ENCODE assay signal across 32 cellular contexts in the genomic region with DNA sequence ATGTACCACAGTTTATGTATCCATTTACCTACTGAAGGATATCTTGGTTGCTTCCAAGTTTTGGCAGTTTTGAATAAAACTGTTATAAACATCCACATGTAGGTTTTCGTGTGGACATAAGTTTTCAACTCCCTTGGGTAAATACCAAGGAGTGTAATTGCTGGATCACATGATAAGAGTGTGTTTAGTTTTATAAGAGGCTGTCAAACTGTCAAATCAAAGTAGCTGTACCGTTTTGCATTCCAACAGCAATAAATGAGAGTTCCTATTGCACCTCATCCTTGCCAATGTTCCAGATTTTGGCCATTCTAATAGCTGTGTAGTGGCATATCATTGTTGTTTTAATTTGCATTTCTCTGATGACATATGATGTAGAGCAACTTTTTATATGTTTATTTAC.
"Had no signal": no experiment of that assay in that cellular context is flagged by ENCODE, and none has a peak within 500 bp of the region (broad histone marks: within the 10 kb centered on the region; RNA-seq: fewer than 3 reads in every experiment).

No MANE protein-coding gene starts in this region.

- DNase-seq: activated B cell treated with CpG ODN at 0.5 μM for 24 hours; activated CD4-positive, alpha-beta T cell treated with anti-CD3 and anti-CD28 coated beads for 48 hours; activated CD4-positive, alpha-beta T cell treated with anti-CD3 and anti-CD28 coated beads, Interleukin-2, amount 50 U/mL, for 1 hour; activated CD4-positive, alpha-beta T cell treated with anti-CD3 and anti-CD28 coated beads, Interleukin-2, amount 50 U/mL, for 48 hours; activated CD8-positive, alpha-beta memory T cell treated with anti-CD3 and anti-CD28 coated beads for 24 hours; activated CD8-positive, alpha-beta T cell treated with anti-CD3 and anti-CD28 coated beads for 36 hours; activated effector memory CD4-positive, alpha-beta T cell treated with Interleukin-2 at 50 U/mL for 16 hours; activated gamma-delta T cell treated with Interleukin-2 at 50 U/mL for 16 hours; activated naive CD4-positive, alpha-beta T cell treated with anti-CD3 and anti-CD28 coated beads, Interleukin-2, amount 50 U/mL, for 16 hours; activated naive CD4-positive, alpha-beta T cell treated with Interleukin-2 at 50 U/mL for 16 hours; activated T-cell treated with anti-CD3 and anti-CD28 coated beads, Interleukin-2, amount 50 U/mL, for 4 hours; amniotic stem cell; anterior cingulate cortex; brain microvascular endothelial cell; caudate nucleus; cortex of kidney; dermis blood vessel endothelial cell; effector CD4-positive, alpha-beta T cell; effector memory CD8-positive, alpha-beta T cell; erythroblast; foreskin melanocyte; T-helper 17 cell; T1000; WERI-Rb-1 had no signal

- H3K27ac ChIP-seq: brain microvascular endothelial cell, esophagus muscularis mucosa, gastroesophageal sphincter, WERI-Rb-1 had no signal

- H3K4me1 Mint-ChIP-seq: activated T-helper 17 cell treated with anti-CD3 and anti-CD28 coated beads, Interleukin-2, amount 50 U/mL, for 72 hours; T-helper 17 cell had no signal

- H3K27me3 ChIP-seq: brain microvascular endothelial cell, esophagus muscularis mucosa, gastroesophageal sphincter had no signal

- H3K36me3 Mint-ChIP-seq: activated naive CD8-positive, alpha-beta T cell had no signal

- H3K4me3 Mint-ChIP-seq: activated B cell treated with CpG ODN at 0.5 μM for 24 hours; activated CD8-positive, alpha-beta T cell treated with anti-CD3 and anti-CD28 coated beads for 36 hours; activated naive CD8-positive, alpha-beta T cell; activated T-cell treated with anti-CD3 and anti-CD28 coated beads, Interleukin-2, amount 50 U/mL, for 4 hours; activated T-helper 17 cell treated with anti-CD3 and anti-CD28 coated beads, Interleukin-2, amount 50 U/mL, for 72 hours; effector memory CD8-positive, alpha-beta T cell; T-helper 17 cell; T-helper 2 cell treated with Interferon-gamma antibody and Interleukin-4, amounts not matched to agents 5 μg/mL and 100 μg/mL, for 36 hours had no signal

- ATAC-seq: activated CD4-positive, CD25-positive, alpha-beta regulatory T cell treated with anti-CD3 and anti-CD28 coated beads, Interleukin-2, amount 50 U/mL, for 24 hours; activated CD8-positive, alpha-beta T cell treated with anti-CD3 and anti-CD28 coated beads for 36 hours; activated T-cell treated with anti-CD3 and anti-CD28 coated beads, Interleukin-2, amount 50 U/mL, for 4 hours; activated T-helper 17 cell treated with anti-CD3 and anti-CD28 coated beads, Interleukin-2, amount 50 U/mL, for 72 hours; effector memory CD8-positive, alpha-beta T cell; gastroesophageal sphincter; T-helper 17 cell had no signal

- FAIRE-seq: astrocyte, colon had no signal

- H3K36me3 ChIP-seq: brain microvascular endothelial cell, esophagus muscularis mucosa, gastroesophageal sphincter, WERI-Rb-1 had no signal

- H3K4me1 ChIP-seq: gastroesophageal sphincter had no signal

- H3K27ac Mint-ChIP-seq: activated CD8-positive, alpha-beta T cell treated with anti-CD3 and anti-CD28 coated beads for 36 hours; activated naive CD8-positive, alpha-beta T cell; activated T-helper 17 cell treated with anti-CD3 and anti-CD28 coated beads, Interleukin-2, amount 50 U/mL, for 72 hours; effector memory CD8-positive, alpha-beta T cell; T-helper 17 cell; T-helper 2 cell treated with Interferon-gamma antibody and Interleukin-4, amounts not matched to agents 5 μg/mL and 100 μg/mL, for 36 hours had no signal

- H3K4me3 ChIP-seq: esophagus muscularis mucosa, gastroesophageal sphincter had no signal

- H3K27me3 Mint-ChIP-seq: activated B cell treated with CpG ODN at 0.5 μM for 24 hours; effector memory CD8-positive, alpha-beta T cell; T-helper 17 cell had no signal
